1 cellular context compared by ENCODE assay signal in the genomic region with DNA sequence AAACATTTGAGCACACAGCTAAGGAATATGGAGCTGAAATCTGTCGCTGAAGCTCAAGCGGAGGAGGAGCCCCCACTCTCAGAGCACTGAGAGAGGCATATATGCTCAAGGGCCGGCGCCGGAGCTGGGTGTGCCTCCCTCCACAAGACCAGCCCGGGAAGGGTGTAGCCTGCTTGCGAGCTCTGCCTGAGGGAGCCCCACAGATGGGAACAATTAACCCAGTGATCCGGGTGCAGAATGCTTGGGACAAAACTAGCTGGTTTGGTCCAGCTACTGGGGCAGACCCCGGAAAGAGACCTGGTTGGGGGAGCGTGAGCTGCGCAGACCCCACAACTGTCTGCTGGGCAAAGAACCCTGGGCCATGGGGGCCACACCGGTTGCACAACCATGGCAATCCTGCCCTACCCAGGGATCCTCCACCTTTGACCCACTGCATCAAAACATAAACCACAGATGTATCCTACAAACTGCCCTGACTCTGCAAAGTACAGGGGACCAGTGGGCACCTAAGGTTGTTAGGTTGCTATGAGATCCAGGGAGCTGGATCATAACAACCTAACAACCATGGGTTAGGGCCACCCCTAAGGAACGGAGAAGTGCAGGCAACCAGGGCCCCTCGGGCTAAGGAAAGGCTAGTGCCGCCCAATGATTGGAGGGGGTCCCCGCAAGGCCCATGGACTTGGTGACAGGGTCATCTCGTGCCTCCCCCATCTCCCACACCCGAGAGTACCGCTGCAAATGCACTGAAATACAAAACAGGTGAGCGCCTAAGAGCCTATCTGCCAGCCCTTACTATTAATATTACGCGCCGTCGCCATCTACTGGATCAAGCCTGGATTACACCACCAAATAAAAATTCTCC.
TF ChIP-seq lines count a peak whose summit lies in the region.

No MANE protein-coding gene starts in this region.

TF ChIP-seq in HepG2, 621 proteins besides CTCF, POLR2A, EP300 and RAD21 (continued from another document and continues in another):
- no peak for TF ChIP-seq PBX3 (CRISPR knock-in tag; IDR thresholded peaks at IDR 0.05; ENCODE audit: borderline replicate concordance)
- no peak for TF ChIP-seq SNAI1 (CRISPR knock-in tag; IDR thresholded peaks at IDR 0.05; ENCODE audit: borderline replicate concordance)
- TF ChIP-seq ZNF605 (CRISPR knock-in tag; IDR thresholded peaks at IDR 0.05): peak; percentile 87; the same call in 1 of the 2 replicates
- peak; percentile 36 for TF ChIP-seq XRCC5 (optimal IDR thresholded peaks at IDR 0.05; ENCODE audit: low read length)
- TF ChIP-seq ZNF33A (CRISPR knock-in tag; IDR thresholded peaks at IDR 0.05; ENCODE audit: borderline replicate concordance): no peak
- TF ChIP-seq, protein P1, sequence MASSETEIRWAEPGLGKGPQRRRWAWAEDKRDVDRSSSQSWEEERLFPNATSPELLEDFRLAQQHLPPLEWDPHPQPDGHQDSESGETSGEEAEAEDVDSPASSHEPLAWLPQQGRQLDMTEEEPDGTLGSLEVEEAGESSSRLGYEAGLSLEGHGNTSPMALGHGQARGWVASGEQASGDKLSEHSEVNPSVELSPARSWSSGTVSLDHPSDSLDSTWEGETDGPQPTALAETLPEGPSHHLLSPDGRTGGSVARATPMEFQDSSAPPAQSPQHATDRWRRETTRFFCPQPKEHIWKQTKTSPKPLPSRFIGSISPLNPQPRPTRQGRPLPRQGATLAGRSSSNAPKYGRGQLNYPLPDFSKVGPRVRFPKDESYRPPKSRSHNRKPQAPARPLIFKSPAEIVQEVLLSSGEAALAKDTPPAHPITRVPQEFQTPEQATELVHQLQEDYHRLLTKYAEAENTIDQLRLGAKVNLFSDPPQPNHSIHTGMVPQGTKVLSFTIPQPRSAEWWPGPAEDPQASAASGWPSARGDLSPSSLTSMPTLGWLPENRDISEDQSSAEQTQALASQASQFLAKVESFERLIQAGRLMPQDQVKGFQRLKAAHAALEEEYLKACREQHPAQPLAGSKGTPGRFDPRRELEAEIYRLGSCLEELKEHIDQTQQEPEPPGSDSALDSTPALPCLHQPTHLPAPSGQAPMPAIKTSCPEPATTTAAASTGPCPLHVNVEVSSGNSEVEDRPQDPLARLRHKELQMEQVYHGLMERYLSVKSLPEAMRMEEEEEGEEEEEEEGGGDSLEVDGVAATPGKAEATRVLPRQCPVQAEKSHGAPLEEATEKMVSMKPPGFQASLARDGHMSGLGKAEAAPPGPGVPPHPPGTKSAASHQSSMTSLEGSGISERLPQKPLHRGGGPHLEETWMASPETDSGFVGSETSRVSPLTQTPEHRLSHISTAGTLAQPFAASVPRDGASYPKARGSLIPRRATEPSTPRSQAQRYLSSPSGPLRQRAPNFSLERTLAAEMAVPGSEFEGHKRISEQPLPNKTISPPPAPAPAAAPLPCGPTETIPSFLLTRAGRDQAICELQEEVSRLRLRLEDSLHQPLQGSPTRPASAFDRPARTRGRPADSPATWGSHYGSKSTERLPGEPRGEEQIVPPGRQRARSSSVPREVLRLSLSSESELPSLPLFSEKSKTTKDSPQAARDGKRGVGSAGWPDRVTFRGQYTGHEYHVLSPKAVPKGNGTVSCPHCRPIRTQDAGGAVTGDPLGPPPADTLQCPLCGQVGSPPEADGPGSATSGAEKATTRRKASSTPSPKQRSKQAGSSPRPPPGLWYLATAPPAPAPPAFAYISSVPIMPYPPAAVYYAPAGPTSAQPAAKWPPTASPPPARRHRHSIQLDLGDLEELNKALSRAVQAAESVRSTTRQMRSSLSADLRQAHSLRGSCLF (CRISPR knock-in tag; IDR thresholded peaks at IDR 0.05; ENCODE audit: borderline replicate concordance): no peak
- TF ChIP-seq SMARCC2 (IDR thresholded peaks at IDR 0.05): no peak
- TF ChIP-seq ZNF891 (CRISPR knock-in tag; IDR thresholded peaks at IDR 0.05): no peak
- TF ChIP-seq ELF1 (CRISPR knock-in tag; IDR thresholded peaks at IDR 0.05): no peak
- 0 out of 2 replicates have a peak, but pooled peaks have one; percentile 51 for TF ChIP-seq KAT8 (CRISPR knock-in tag; IDR thresholded peaks at IDR 0.05)
- TF ChIP-seq, protein P2, sequence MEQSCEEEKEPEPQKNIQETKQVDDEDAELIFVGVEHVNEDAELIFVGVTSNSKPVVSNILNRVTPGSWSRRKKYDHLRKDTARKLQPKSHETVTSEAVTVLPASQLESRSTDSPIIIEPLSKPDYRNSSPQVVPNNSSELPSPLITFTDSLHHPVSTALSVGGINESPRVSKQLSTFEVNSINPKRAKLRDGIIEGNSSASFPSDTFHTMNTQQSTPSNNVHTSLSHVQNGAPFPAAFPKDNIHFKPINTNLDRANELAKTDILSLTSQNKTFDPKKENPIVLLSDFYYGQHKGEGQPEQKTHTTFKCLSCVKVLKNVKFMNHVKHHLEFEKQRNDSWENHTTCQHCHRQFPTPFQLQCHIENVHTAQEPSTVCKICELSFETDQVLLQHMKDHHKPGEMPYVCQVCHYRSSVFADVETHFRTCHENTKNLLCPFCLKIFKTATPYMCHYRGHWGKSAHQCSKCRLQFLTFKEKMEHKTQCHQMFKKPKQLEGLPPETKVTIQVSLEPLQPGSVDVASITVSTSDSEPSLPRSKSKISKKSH (CRISPR knock-in tag; IDR thresholded peaks at IDR 0.05; ENCODE audit: borderline replicate concordance): no peak
- no peak for TF ChIP-seq ZNF550 (CRISPR knock-in tag; IDR thresholded peaks at IDR 0.05; ENCODE audit: borderline replicate concordance)
- no peak for TF ChIP-seq NCOA5 (CRISPR knock-in tag; IDR thresholded peaks at IDR 0.05)
- TF ChIP-seq HNRNPUL1 (IDR thresholded peaks at IDR 0.05; ENCODE audit: low read depth, low read length): no peak
- TF ChIP-seq ATF2 (CRISPR knock-in tag; IDR thresholded peaks at IDR 0.05): no peak
- TF ChIP-seq FOSL2 (CRISPR knock-in tag; IDR thresholded peaks at IDR 0.05): no peak
- no peak for TF ChIP-seq CEBPB (IDR thresholded peaks at IDR 0.05; ENCODE audit: borderline replicate concordance, low read depth, low read length)
- TF ChIP-seq ZNF629 (CRISPR knock-in tag; conservative IDR thresholded peaks at IDR 0.05): no peak
- TF ChIP-seq FOXA3 (CRISPR knock-in tag; IDR thresholded peaks at IDR 0.05): no peak; the same call in 1 of the 2 replicates
- peak; percentile 58; the same call in 1 of the 2 replicates for TF ChIP-seq TBX2 (CRISPR knock-in tag; IDR thresholded peaks at IDR 0.05; ENCODE audit: borderline replicate concordance)
- TF ChIP-seq LBX2 (CRISPR knock-in tag; IDR thresholded peaks at IDR 0.05; ENCODE audit: borderline replicate concordance): no peak
- no peak for TF ChIP-seq TP53 (CRISPR knock-in tag; conservative IDR thresholded peaks at IDR 0.05)
- TF ChIP-seq ZEB1 (IDR thresholded peaks at IDR 0.05; ENCODE audit: insufficient replicate concordance, low read depth): peak; percentile 47
- no peak for TF ChIP-seq UBTF (CRISPR knock-in tag; IDR thresholded peaks at IDR 0.05)
- no peak; the same call in 1 of the 2 replicates for TF ChIP-seq PPARG (CRISPR knock-in tag; conservative IDR thresholded peaks at IDR 0.05)
- TF ChIP-seq ZMYM4 (CRISPR knock-in tag; IDR thresholded peaks at IDR 0.05): peak; percentile 87
- TF ChIP-seq JUND (CRISPR knock-in tag; IDR thresholded peaks at IDR 0.05): no peak
- TF ChIP-seq STAT5B (CRISPR knock-in tag; IDR thresholded peaks at IDR 0.05): no peak
- TF ChIP-seq, protein P3, sequence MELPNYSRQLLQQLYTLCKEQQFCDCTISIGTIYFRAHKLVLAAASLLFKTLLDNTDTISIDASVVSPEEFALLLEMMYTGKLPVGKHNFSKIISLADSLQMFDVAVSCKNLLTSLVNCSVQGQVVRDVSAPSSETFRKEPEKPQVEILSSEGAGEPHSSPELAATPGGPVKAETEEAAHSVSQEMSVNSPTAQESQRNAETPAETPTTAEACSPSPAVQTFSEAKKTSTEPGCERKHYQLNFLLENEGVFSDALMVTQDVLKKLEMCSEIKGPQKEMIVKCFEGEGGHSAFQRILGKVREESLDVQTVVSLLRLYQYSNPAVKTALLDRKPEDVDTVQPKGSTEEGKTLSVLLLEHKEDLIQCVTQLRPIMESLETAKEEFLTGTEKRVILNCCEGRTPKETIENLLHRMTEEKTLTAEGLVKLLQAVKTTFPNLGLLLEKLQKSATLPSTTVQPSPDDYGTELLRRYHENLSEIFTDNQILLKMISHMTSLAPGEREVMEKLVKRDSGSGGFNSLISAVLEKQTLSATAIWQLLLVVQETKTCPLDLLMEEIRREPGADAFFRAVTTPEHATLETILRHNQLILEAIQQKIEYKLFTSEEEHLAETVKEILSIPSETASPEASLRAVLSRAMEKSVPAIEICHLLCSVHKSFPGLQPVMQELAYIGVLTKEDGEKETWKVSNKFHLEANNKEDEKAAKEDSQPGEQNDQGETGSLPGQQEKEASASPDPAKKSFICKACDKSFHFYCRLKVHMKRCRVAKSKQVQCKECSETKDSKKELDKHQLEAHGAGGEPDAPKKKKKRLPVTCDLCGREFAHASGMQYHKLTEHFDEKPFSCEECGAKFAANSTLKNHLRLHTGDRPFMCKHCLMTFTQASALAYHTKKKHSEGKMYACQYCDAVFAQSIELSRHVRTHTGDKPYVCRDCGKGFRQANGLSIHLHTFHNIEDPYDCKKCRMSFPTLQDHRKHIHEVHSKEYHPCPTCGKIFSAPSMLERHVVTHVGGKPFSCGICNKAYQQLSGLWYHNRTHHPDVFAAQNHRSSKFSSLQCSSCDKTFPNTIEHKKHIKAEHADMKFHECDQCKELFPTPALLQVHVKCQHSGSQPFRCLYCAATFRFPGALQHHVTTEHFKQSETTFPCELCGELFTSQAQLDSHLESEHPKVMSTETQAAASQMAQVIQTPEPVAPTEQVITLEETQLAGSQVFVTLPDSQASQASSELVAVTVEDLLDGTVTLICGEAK (IDR thresholded peaks at IDR 0.05): no peak
- TF ChIP-seq, protein P3 (CRISPR knock-in tag; IDR thresholded peaks at IDR 0.05): no peak
- TF ChIP-seq PBX2 (CRISPR knock-in tag; IDR thresholded peaks at IDR 0.05): no peak
